In the genomic region with DNA sequence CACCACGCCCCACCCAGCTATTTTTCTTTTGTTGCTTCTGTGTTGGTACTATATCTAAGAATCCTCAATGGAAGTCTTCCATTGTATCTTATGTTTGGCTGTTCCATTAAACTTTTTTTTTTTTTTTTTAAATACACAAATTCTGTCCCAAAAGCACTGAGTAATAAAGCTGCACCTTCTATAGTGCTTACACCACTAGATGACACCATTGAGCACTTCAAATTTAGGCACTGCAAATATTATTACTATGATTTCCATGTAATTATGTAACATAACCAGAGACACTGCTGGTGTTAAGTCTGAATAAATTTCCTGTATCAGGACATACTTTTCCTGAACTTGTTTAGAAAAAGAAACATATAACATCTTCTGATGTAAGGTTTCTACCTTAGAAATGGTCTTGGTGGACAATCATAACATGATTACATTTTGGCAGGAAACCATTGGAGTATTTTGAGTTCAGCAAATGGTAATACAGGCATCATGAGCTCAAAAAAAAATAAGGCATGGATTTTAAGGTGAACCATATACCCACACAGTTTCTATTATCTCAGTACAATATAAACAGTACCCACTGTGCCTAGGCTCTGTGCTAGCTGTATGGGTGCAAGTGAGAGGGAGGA, we compare ENCODE assay signal across 9 cellular contexts.
DNase-seq lines count a peak whose midpoint lies in the region; ATAC-seq and TF ChIP-seq lines count a peak whose summit lies in the region.
"Had no signal": no experiment of that assay in that cellular context is flagged by ENCODE, and none has a peak within 500 bp of the region (broad histone marks: within the 10 kb centered on the region; RNA-seq: fewer than 3 reads in every experiment).

No MANE protein-coding gene starts in this region.

- no peaks in the 10 kb centered on the region for H3K27me3 ChIP-seq in Peyer's patch
- H3K27me3 ChIP-seq: BLaER1 treated with 17β-estradiol and CSF1 and Interleukin-3, amounts not matched to agents 10 nM and 100 nM had no signal

- no peak for ATAC-seq in GM21619 (IDR thresholded peaks at IDR 0.05; ENCODE audit: unreplicated experiment)

- no peak overlapping the region for H3K27ac ChIP-seq in Peyer's patch

- TF ChIP-seq POLR2A in Peyer's patch (IDR thresholded peaks at IDR 0.05), result no peak

- peak in 5 of 6 experiments; percentile 57 to 66 (median 60) for TF ChIP-seq CTCF in Peyer's patch (IDR thresholded peaks at IDR 0.05)

- no peaks in the 10 kb centered on the region for H3K4me1 ChIP-seq in Peyer's patch

- no peaks in the 10 kb centered on the region for H3K9me3 ChIP-seq in Peyer's patch

- H3K4me3 ChIP-seq in Peyer's patch, result no peak overlapping the region
- H3K4me3 ChIP-seq: BLaER1 treated with 17β-estradiol and CSF1 and Interleukin-3, amounts not matched to agents 10 nM and 100 nM had no signal

- peaks cover 0 to 7% (median 0%) of the 10 kb centered on the region in 3 donors for H3K36me3 ChIP-seq in Peyer's patch

- DNase-seq in NCI-H1694 treated with DMSO at 0.1 percent for 48 hours (lab: John Stamatoyannopoulos, UW), result peak; percentile 34
- DNase-seq in NCI-H1694 (lab: John Stamatoyannopoulos, UW), result no peak
- no peak for DNase-seq in Peyer's patch
- peak; percentile 20 for DNase-seq in foreskin melanocyte
- peak; percentile 47 for DNase-seq in stromal cell of bone marrow (ENCODE audit: low read depth)
- no peak for DNase-seq in stimulated activated CD4-positive, alpha-beta T cell treated with anti-CD3 and anti-CD28 coated beads, Interleukin-4, amount 100 ng/mL, for 1 hour
- no peak for DNase-seq in retina

Comparison
In these comparisons a context has a peak if more than half of its experiments do, and no peak if none do; other contexts are left out.
1. DNase-seq: peak in NCI-H1694 treated with DMSO at 0.1 percent for 48 hours (single experiment), foreskin melanocyte (single experiment) and stromal cell of bone marrow (single experiment); none in NCI-H1694 (single experiment), Peyer's patch (0 of 3), stimulated activated CD4-positive, alpha-beta T cell treated with anti-CD3 and anti-CD28 coated beads, Interleukin-4, amount 100 ng/mL, for 1 hour (single experiment) and retina (single experiment).